13 cellular contexts compared by ENCODE assay signal in genomic region chr3:102144063-102144462, GRCh38.
DNase-seq lines count a peak whose midpoint lies in the region; ATAC-seq and TF ChIP-seq lines count a peak whose summit lies in the region.
"Had no signal": no experiment of that assay in that cellular context is flagged by ENCODE, and none has a peak within 500 bp of the region (broad histone marks: within the 10 kb centered on the region; RNA-seq: fewer than 3 reads in every experiment).

No MANE protein-coding gene starts in this region.

- no peak overlapping the region for H3K4me3 ChIP-seq in fibroblast of the aortic adventitia (ENCODE audit: low read depth, low read length)
- no peak overlapping the region for H3K4me3 ChIP-seq in uterus
- H3K4me3 ChIP-seq in upper lobe of right lung = no peak overlapping the region
- H3K4me3 ChIP-seq: A549, HAP-1 had no signal

- TF ChIP-seq POLR2A in uterus (IDR thresholded peaks at IDR 0.05) = no peak

- no peaks in the 10 kb centered on the region for H3K36me3 ChIP-seq in uterus
- no peaks in the 10 kb centered on the region for H3K36me3 ChIP-seq in upper lobe of right lung
- H3K36me3 ChIP-seq: HAP-1 had no signal

- H3K27me3 Mint-ChIP-seq in mesothelial cell of epicardium (ENCODE audit: low read depth) = no peaks in the 10 kb centered on the region
- H3K27me3 Mint-ChIP-seq in activated T-helper 2 cell treated with anti-CD3 and anti-CD28 coated beads, Interferon-gamma antibody, Interleukin-2, Interleukin-4, amounts not matched to agents 10 μg/mL and 5 μg/mL and 100 μg/mL, durations not matched to agents 14 hours and 24 hours and 36 hours (ENCODE audit: low read depth) = peaks cover 16% of the 10 kb centered on the region

- H3K4me3 Mint-ChIP-seq in mesothelial cell of epicardium = no peak overlapping the region
- H3K4me3 Mint-ChIP-seq in activated T-helper 2 cell treated with anti-CD3 and anti-CD28 coated beads, Interferon-gamma antibody, Interleukin-2, Interleukin-4, amounts not matched to agents 10 μg/mL and 5 μg/mL and 100 μg/mL, durations not matched to agents 14 hours and 24 hours and 36 hours (ENCODE audit: low read depth) = no peak overlapping the region
- H3K4me3 Mint-ChIP-seq: CD8-positive, alpha-beta memory T cell had no signal

- H3K4me1 ChIP-seq in uterus (peaks cover 0 to 7% of the 10 kb centered on the region in 2 donors), upper lobe of right lung (no peaks in the 10 kb centered on the region)
- H3K4me1 ChIP-seq: A549, Caco-2, HAP-1 had no signal

- H3K9me3 ChIP-seq in uterus (no peaks in the 10 kb centered on the region), upper lobe of right lung (no peaks in the 10 kb centered on the region)
- H3K9me3 ChIP-seq: Caco-2, HAP-1 had no signal

- no peak for ATAC-seq in upper lobe of right lung
- ATAC-seq: A549, HepG2 had no signal

- intact Hi-C loops in uterus (cut with DNase I; ENCODE audit: low total_unique reads) (no loop called here), upper lobe of right lung (cut with DNase I) (no loop called here)
- intact Hi-C loops in activated T-helper 2 cell treated with anti-CD3 and anti-CD28 coated beads, Interferon-gamma antibody, Interleukin-2, Interleukin-4, amounts not matched to agents 10 μg/mL and 5 μg/mL and 100 μg/mL, durations not matched to agents 14 hours and 24 hours and 36 hours (cut with micrococcal nuclease) = no loop called here

- peaks cover 4% of the 10 kb centered on the region for H3K36me3 Mint-ChIP-seq in mesothelial cell of epicardium
- H3K36me3 Mint-ChIP-seq in activated T-helper 2 cell treated with anti-CD3 and anti-CD28 coated beads, Interferon-gamma antibody, Interleukin-2, Interleukin-4, amounts not matched to agents 10 μg/mL and 5 μg/mL and 100 μg/mL, durations not matched to agents 14 hours and 24 hours and 36 hours (ENCODE audit: low read depth) = peaks cover 2% of the 10 kb centered on the region

- DNase-seq in amniotic epithelial cell (ENCODE audit: low read depth) (peak; percentile 87), fibroblast of the aortic adventitia (ENCODE audit: low read depth) (peak; percentile 36), mesothelial cell of epicardium (ENCODE audit: low spot score in 2 of 2, unreplicated experiment in 2 of 2) (no peak), uterus (peak in 1 of 2 donors; percentile 28), OCI-M2 (lab: John Stamatoyannopoulos, UW; ENCODE audit: unreplicated experiment) (no peak), upper lobe of right lung (no peak)
- DNase-seq in activated T-helper 2 cell treated with anti-CD3 and anti-CD28 coated beads, Interferon-gamma antibody, Interleukin-2, Interleukin-4, amounts not matched to agents 10 μg/mL and 5 μg/mL and 100 μg/mL, durations not matched to agents 14 hours and 24 hours and 36 hours (ENCODE audit: low spot score) = no peak
- DNase-seq: Caco-2; CD8-positive, alpha-beta memory T cell; GF-D8 had no signal

- H3K27me3 ChIP-seq in uterus (no peaks in the 10 kb centered on the region), upper lobe of right lung (no peaks in the 10 kb centered on the region)

- H3K4me1 Mint-ChIP-seq in mesothelial cell of epicardium = peaks cover 36% of the 10 kb centered on the region
- H3K4me1 Mint-ChIP-seq in activated T-helper 2 cell treated with anti-CD3 and anti-CD28 coated beads, Interferon-gamma antibody, Interleukin-2, Interleukin-4, amounts not matched to agents 10 μg/mL and 5 μg/mL and 100 μg/mL, durations not matched to agents 14 hours and 24 hours and 36 hours (ENCODE audit: low read depth) = no peaks in the 10 kb centered on the region
- H3K4me1 Mint-ChIP-seq: CD8-positive, alpha-beta memory T cell had no signal

- peaks cover 30% of the 10 kb centered on the region for H3K9me3 Mint-ChIP-seq in mesothelial cell of epicardium
- H3K9me3 Mint-ChIP-seq in activated T-helper 2 cell treated with anti-CD3 and anti-CD28 coated beads, Interferon-gamma antibody, Interleukin-2, Interleukin-4, amounts not matched to agents 10 μg/mL and 5 μg/mL and 100 μg/mL, durations not matched to agents 14 hours and 24 hours and 36 hours = peaks cover 24% of the 10 kb centered on the region
- H3K9me3 Mint-ChIP-seq: CD8-positive, alpha-beta memory T cell had no signal

- peak overlapping the region; percentile 6 for H3K27ac Mint-ChIP-seq in mesothelial cell of epicardium
- no peak overlapping the region for H3K27ac Mint-ChIP-seq in activated T-helper 2 cell treated with anti-CD3 and anti-CD28 coated beads, Interferon-gamma antibody, Interleukin-2, Interleukin-4, amounts not matched to agents 10 μg/mL and 5 μg/mL and 100 μg/mL, durations not matched to agents 14 hours and 24 hours and 36 hours
- H3K27ac Mint-ChIP-seq: CD8-positive, alpha-beta memory T cell had no signal

- TF ChIP-seq CTCF in fibroblast of the aortic adventitia (IDR thresholded peaks at IDR 0.05; ENCODE audit: insufficient read depth, low read length) (no peak), mesothelial cell of epicardium (IDR thresholded peaks at IDR 0.05; ENCODE audit: unreplicated experiment) (no peak), uterus (IDR thresholded peaks at IDR 0.05) (no peak), upper lobe of right lung (IDR thresholded peaks at IDR 0.05) (no peak)

- H3K27ac ChIP-seq in uterus = peak overlapping the region; percentile 55 to 64
- H3K27ac ChIP-seq in upper lobe of right lung = no peak overlapping the region
- H3K27ac ChIP-seq: A549 had no signal

Comparison
In these comparisons a context has a peak if more than half of its experiments do, and no peak if none do; other contexts are left out.
1. DNase-seq: peak in amniotic epithelial cell (single experiment) and fibroblast of the aortic adventitia (single experiment); none in mesothelial cell of epicardium (0 of 2), OCI-M2 (single experiment), activated T-helper 2 cell treated with anti-CD3 and anti-CD28 coated beads, Interferon-gamma antibody, Interleukin-2, Interleukin-4, amounts not matched to agents 10 μg/mL and 5 μg/mL and 100 μg/mL, durations not matched to agents 14 hours and 24 hours and 36 hours (single experiment) and upper lobe of right lung (single experiment).